ENCODE assay signal across 8 cellular contexts in genomic region chr1:158149577-158150269, GRCh38. TPM values are rescaled to one million over a fixed set of nuclear protein-coding genes. Genes with fewer than 3 reads are reported as not detected.
DNase-seq lines count a peak whose midpoint lies in the region; ATAC-seq, FAIRE-seq and TF ChIP-seq lines count a peak whose summit lies in the region.

No MANE protein-coding gene starts in this region.

- H3K27ac Mint-ChIP-seq in natural killer cell: peak overlapping the region; percentile 89 to 93
- H3K27ac Mint-ChIP-seq in stimulated activated effector memory CD8-positive, alpha-beta T cell treated with anti-CD3 and anti-CD28 coated beads, Interleukin-12 subunit alpha, Interleukin-12 subunit beta, amount 100 ng/mL, for 72 hours: peak overlapping the region; percentile 87

- H3K4me3 Mint-ChIP-seq in natural killer cell: peak overlapping the region; percentile 99
- H3K4me3 Mint-ChIP-seq in stimulated activated effector memory CD8-positive, alpha-beta T cell treated with anti-CD3 and anti-CD28 coated beads, Interleukin-12 subunit alpha, Interleukin-12 subunit beta, amount 100 ng/mL, for 72 hours: peak overlapping the region; percentile 76

- H3K36me3 ChIP-seq in HUES6 (ENCODE audit: control insufficient read depth, insufficient read depth, low read length): no peaks in the 10 kb centered on the region

- H3K36me3 Mint-ChIP-seq in natural killer cell: no peaks in the 10 kb centered on the region
- no peaks in the 10 kb centered on the region for H3K36me3 Mint-ChIP-seq in stimulated activated effector memory CD8-positive, alpha-beta T cell treated with anti-CD3 and anti-CD28 coated beads, Interleukin-12 subunit alpha, Interleukin-12 subunit beta, amount 100 ng/mL, for 72 hours

- no peaks in the 10 kb centered on the region for H3K9me3 Mint-ChIP-seq in natural killer cell
- H3K9me3 Mint-ChIP-seq in stimulated activated effector memory CD8-positive, alpha-beta T cell treated with anti-CD3 and anti-CD28 coated beads, Interleukin-12 subunit alpha, Interleukin-12 subunit beta, amount 100 ng/mL, for 72 hours: no peaks in the 10 kb centered on the region

- peaks cover 30 to 35% of the 10 kb centered on the region in 2 donors for H3K4me1 Mint-ChIP-seq in natural killer cell
- peaks cover 25% of the 10 kb centered on the region for H3K4me1 Mint-ChIP-seq in stimulated activated effector memory CD8-positive, alpha-beta T cell treated with anti-CD3 and anti-CD28 coated beads, Interleukin-12 subunit alpha, Interleukin-12 subunit beta, amount 100 ng/mL, for 72 hours

- no peak overlapping the region for H3K9ac ChIP-seq in HUES6 (ENCODE audit: low read length)

- H3K4me3 ChIP-seq in HUES6 (ENCODE audit: low read depth, low read length) (peak overlapping the region; percentile 52), fibroblast of pulmonary artery (replicated peaks; ENCODE audit: low read depth, low read length) (peak overlapping the region; percentile 46)

- H3K9me3 ChIP-seq in HUES6 (ENCODE audit: control insufficient read depth, insufficient read depth, low read depth, low read length): no peaks in the 10 kb centered on the region

- DNase-seq in GM18507 (ENCODE audit: extremely low spot score, insufficient read length, low read depth): peak; percentile 59
- DNase-seq in SHP77 treated with DMSO at 0.1 percent for 48 hours (lab: John Stamatoyannopoulos, UW): peak; percentile 65
- DNase-seq in activated effector memory CD4-positive, alpha-beta T cell treated with anti-CD3 and anti-CD28 coated beads, Interleukin-2, amount 50 U/mL, for 16 hours: peak; percentile 87
- DNase-seq in fibroblast of pulmonary artery (ENCODE audit: low read depth): peak; percentile 99
- peak; percentile 51 for DNase-seq in natural killer cell
- DNase-seq in stimulated activated effector memory CD8-positive, alpha-beta T cell treated with anti-CD3 and anti-CD28 coated beads, Interleukin-12 subunit alpha, Interleukin-12 subunit beta, amount 100 ng/mL, for 72 hours (ENCODE audit: low spot score in 2 of 2): peak; percentile 51 to 85

- H3K4me1 ChIP-seq in HUES6 (ENCODE audit: control insufficient read depth, insufficient read depth, low read length): peaks cover 11% of the 10 kb centered on the region

- H3K27me3 ChIP-seq in HUES6 (ENCODE audit: control insufficient read depth, insufficient read depth, low read length): 0 out of 2 replicates have a peak, but pooled peaks cover 10% of the 10 kb centered on the region

- TF ChIP-seq CTCF in fibroblast of pulmonary artery (IDR thresholded peaks at IDR 0.05; ENCODE audit: low read length, missing control alignments) (no peak), natural killer cell (IDR thresholded peaks at IDR 0.05) (no peak)

- ATAC-seq in natural killer cell (peak; percentile 56 to 82 (median 73)), GM21529 (IDR thresholded peaks at IDR 0.05; ENCODE audit: unreplicated experiment) (no peak)
- ATAC-seq in stimulated activated effector memory CD8-positive, alpha-beta T cell treated with anti-CD3 and anti-CD28 coated beads, Interleukin-12 subunit alpha, Interleukin-12 subunit beta, amount 100 ng/mL, for 72 hours: peak; percentile 88

- H3K27me3 Mint-ChIP-seq in natural killer cell (ENCODE audit: low read depth in 2 of 2): peaks cover 17 to 24% of the 10 kb centered on the region in 2 donors

- H3K27ac ChIP-seq in HUES6 (ENCODE audit: low read depth, low read length): no peak overlapping the region

- FAIRE-seq in GM18507 (lab: Jason Lieb, UNC): peak; percentile 74

- intact Hi-C loops in natural killer cell (cut with micrococcal nuclease): no loop called here

RNA-seq across cellular contexts. Expression of gene CD1D, which starts 31.0 kb away (rescaled TPM):
- 1 to 10 TPM in 1 of 3 donors, under 1 TPM in 2; 0.48 to 1.5 (median 0.52) TPM for total RNA-seq in natural killer cell
